ENCODE assay signal across 17 cellular contexts in genomic region chr4:21447320-21448055, GRCh38.
DNase-seq lines count a peak whose midpoint lies in the region; TF ChIP-seq lines count a peak whose summit lies in the region.
"Had no signal": no experiment of that assay in that cellular context is flagged by ENCODE, and none has a peak within 500 bp of the region (broad histone marks: within the 10 kb centered on the region; RNA-seq: fewer than 3 reads in every experiment).

No MANE protein-coding gene starts in this region.

- intact Hi-C loops in sigmoid colon (cut with DNase I): no loop called here
- intact Hi-C loops in activated naive CD4-positive, alpha-beta T cell treated with anti-CD3 and anti-CD28 coated beads for 36 hours (cut with micrococcal nuclease): no loop called here

- H3K4me3 ChIP-seq in epithelial cell of esophagus (ENCODE audit: low read length) (no peak overlapping the region), sigmoid colon (no peak overlapping the region)
- H3K4me3 ChIP-seq: skin epidermis, thoracic aorta had no signal

- CTCF ChIA-PET in activated naive CD4-positive, alpha-beta T cell treated with anti-CD3 and anti-CD28 coated beads for 36 hours (lab: Charles Lee): no interaction called here

- peaks cover 4% of the 10 kb centered on the region for H3K9me3 Mint-ChIP-seq in activated naive CD4-positive, alpha-beta T cell treated with anti-CD3 and anti-CD28 coated beads for 36 hours
- H3K9me3 Mint-ChIP-seq: activated CD4-positive, alpha-beta T cell treated with anti-CD3 and anti-CD28 coated beads, Interleukin-2, amount 10 ng/mL, durations not matched to agents 24 days and 14 days; activated naive CD4-positive, alpha-beta T cell treated with anti-CD3 and anti-CD28 coated beads, Interleukin-2, amount 50 U/mL, for 24 hours had no signal

- H3K4me3 Mint-ChIP-seq in activated naive CD4-positive, alpha-beta T cell treated with anti-CD3 and anti-CD28 coated beads for 36 hours: no peak overlapping the region
- H3K4me3 Mint-ChIP-seq: activated CD4-positive, alpha-beta T cell treated with anti-CD3 and anti-CD28 coated beads, Interleukin-2, amount 10 ng/mL, durations not matched to agents 24 days and 14 days; activated naive CD4-positive, alpha-beta T cell treated with anti-CD3 and anti-CD28 coated beads, Interleukin-2, amount 50 U/mL, for 24 hours; B cell; HFFc6 had no signal

- no peak overlapping the region for H3K27ac ChIP-seq in sigmoid colon
- H3K27ac ChIP-seq: skin epidermis, thoracic aorta had no signal

- H3K4me1 ChIP-seq in sigmoid colon: no peaks in the 10 kb centered on the region

- no peaks in the 10 kb centered on the region for H3K4me1 Mint-ChIP-seq in activated naive CD4-positive, alpha-beta T cell treated with anti-CD3 and anti-CD28 coated beads for 36 hours (ENCODE audit: low read depth)
- H3K4me1 Mint-ChIP-seq: activated CD4-positive, alpha-beta T cell treated with anti-CD3 and anti-CD28 coated beads, Interleukin-2, amount 10 ng/mL, durations not matched to agents 24 days and 14 days; activated naive CD4-positive, alpha-beta T cell treated with anti-CD3 and anti-CD28 coated beads, Interleukin-2, amount 50 U/mL, for 24 hours; B cell had no signal

- no peaks in the 10 kb centered on the region for H3K36me3 Mint-ChIP-seq in activated naive CD4-positive, alpha-beta T cell treated with anti-CD3 and anti-CD28 coated beads for 36 hours (ENCODE audit: low read depth)
- H3K36me3 Mint-ChIP-seq: activated naive CD4-positive, alpha-beta T cell treated with anti-CD3 and anti-CD28 coated beads, Interleukin-2, amount 50 U/mL, for 24 hours had no signal

- H3K9me3 ChIP-seq in sigmoid colon: no peaks in the 10 kb centered on the region
- H3K9me3 ChIP-seq: thoracic aorta had no signal

- H3K27me3 Mint-ChIP-seq in activated naive CD4-positive, alpha-beta T cell treated with anti-CD3 and anti-CD28 coated beads for 36 hours (ENCODE audit: low read depth): no peaks in the 10 kb centered on the region
- H3K27me3 Mint-ChIP-seq: activated CD4-positive, alpha-beta T cell treated with anti-CD3 and anti-CD28 coated beads, Interleukin-2, amount 10 ng/mL, durations not matched to agents 24 days and 14 days; activated naive CD4-positive, alpha-beta T cell treated with anti-CD3 and anti-CD28 coated beads, Interleukin-2, amount 50 U/mL, for 24 hours; B cell had no signal

- H3K27me3 ChIP-seq in sigmoid colon: no peaks in the 10 kb centered on the region

- no peak for TF ChIP-seq CTCF in epithelial cell of esophagus (IDR thresholded peaks at IDR 0.05; ENCODE audit: insufficient read depth, low read depth, low read length, missing control alignments)
- TF ChIP-seq CTCF in sigmoid colon (IDR thresholded peaks at IDR 0.05): no peak

- H3K36me3 ChIP-seq in sigmoid colon: no peaks in the 10 kb centered on the region
- H3K36me3 ChIP-seq: thoracic aorta had no signal

- H3K27ac Mint-ChIP-seq in activated naive CD4-positive, alpha-beta T cell treated with anti-CD3 and anti-CD28 coated beads for 36 hours: no peak overlapping the region
- H3K27ac Mint-ChIP-seq: activated CD4-positive, alpha-beta T cell treated with anti-CD3 and anti-CD28 coated beads, Interleukin-2, amount 10 ng/mL, durations not matched to agents 24 days and 14 days; activated naive CD4-positive, alpha-beta T cell treated with anti-CD3 and anti-CD28 coated beads, Interleukin-2, amount 50 U/mL, for 24 hours; B cell; HFFc6 had no signal

- DNase-seq in H4 (ENCODE audit: low spot score) (peak; percentile 11), NCI-H774 (lab: John Stamatoyannopoulos, UW) (peak; percentile 3), epithelial cell of esophagus (ENCODE audit: low read depth) (peak; percentile 87), renal cortical epithelial cell (ENCODE audit: low read depth) (peak; percentile 92), sigmoid colon (no peak), HUDEP-2 (lab: John Stamatoyannopoulos, UW; ENCODE audit: unreplicated experiment in 76 of 76) (no peak)
- no peak for DNase-seq in activated naive CD4-positive, alpha-beta T cell treated with anti-CD3 and anti-CD28 coated beads for 36 hours
- DNase-seq: activated CD4-positive, alpha-beta T cell treated with anti-CD3 and anti-CD28 coated beads, Interleukin-2, amount 10 ng/mL, durations not matched to agents 24 days and 14 days; activated T-cell treated with anti-CD3 and anti-CD28 coated beads for 4 hours; HFFc6; NCI-H1417; SHP77; T1000 had no signal

- TF ChIP-seq EP300 in sigmoid colon (IDR thresholded peaks at IDR 0.05): no peak

- TF ChIP-seq POLR2A in sigmoid colon (IDR thresholded peaks at IDR 0.05): no peak

Comparison
In these comparisons a context has a peak if more than half of its experiments do, and no peak if none do; other contexts are left out.
1. DNase-seq: peak in H4 (single experiment), NCI-H774 (single experiment), epithelial cell of esophagus (single experiment) and renal cortical epithelial cell (single experiment); none in sigmoid colon (single experiment), activated naive CD4-positive, alpha-beta T cell treated with anti-CD3 and anti-CD28 coated beads for 36 hours (single experiment) and HUDEP-2 (0 of 76).